In genomic region chr2:70994445-70995226, GRCh38 we compare ENCODE assay signal across 8 cellular contexts. TPM values are rescaled to one million over a fixed set of nuclear protein-coding genes. Genes with fewer than 3 reads are reported as not detected.
A peak's percentile ranks its signal among the peaks of the same experiment; 100 is the strongest.
DNase-seq lines count a peak whose midpoint lies in the region; ATAC-seq and TF ChIP-seq lines count a peak whose summit lies in the region.

TSS of gene TEX261 (minus strand) at chr2:70994873. CDS start at chr2:70994757, 116 bp downstream.

- no peaks in the 10 kb centered on the region for H3K27me3 Mint-ChIP-seq in activated naive CD4-positive, alpha-beta T cell treated with anti-CD3 and anti-CD28 coated beads for 36 hours (ENCODE audit: low read depth)

- no CpG with 5 or more reads among the region's 87 CpGs for WGBS in gastroesophageal sphincter (ENCODE audit: low coverage in 1 of 2), 2 donors
- WGBS in suprapubic skin = 0% methylated on average over 13 of the region's 87 CpGs

- peaks cover 14% of the 10 kb centered on the region for H3K36me3 ChIP-seq in HAP-1 (replicated peaks)
- peaks cover 13% of the 10 kb centered on the region for H3K36me3 ChIP-seq in MG63
- H3K36me3 ChIP-seq in gastroesophageal sphincter = peaks cover 0 to 26% of the 10 kb centered on the region in 2 donors
- peaks cover 23% of the 10 kb centered on the region for H3K36me3 ChIP-seq in suprapubic skin

- TF ChIP-seq CTCF in gastroesophageal sphincter (IDR thresholded peaks at IDR 0.05) = peak; percentile 51 to 82 (median 72)
- TF ChIP-seq CTCF in suprapubic skin (IDR thresholded peaks at IDR 0.05) = peak; percentile 22 to 82

- no peaks in the 10 kb centered on the region for H3K9me3 Mint-ChIP-seq in activated naive CD4-positive, alpha-beta T cell treated with anti-CD3 and anti-CD28 coated beads for 36 hours

- peak; percentile 99 for ATAC-seq in gastroesophageal sphincter

- CTCF ChIA-PET in activated naive CD4-positive, alpha-beta T cell treated with anti-CD3 and anti-CD28 coated beads for 36 hours (lab: Charles Lee) = interaction anchor here (1.0 kb wide), 1 partner anchor 13 kb away, joined by 3 read pairs; no protein-coding TSS in a partner anchor

- intact Hi-C loops in activated naive CD4-positive, alpha-beta T cell treated with anti-CD3 and anti-CD28 coated beads for 36 hours (cut with micrococcal nuclease) = loop anchor here (1.0 kb wide), 6 partner anchors 9 to 136 kb away; partner anchors contain the start of genes MCEE, MPHOSPH10 and NAGK

- peak within 1 kb of the TSS; percentile 94 for H3K4me3 Mint-ChIP-seq in activated naive CD4-positive, alpha-beta T cell treated with anti-CD3 and anti-CD28 coated beads for 36 hours

- H3K36me3 Mint-ChIP-seq in activated naive CD4-positive, alpha-beta T cell treated with anti-CD3 and anti-CD28 coated beads for 36 hours (ENCODE audit: low read depth) = peaks cover 9% of the 10 kb centered on the region

- peak within 1 kb of the TSS; percentile 89 for H3K27ac Mint-ChIP-seq in activated naive CD4-positive, alpha-beta T cell treated with anti-CD3 and anti-CD28 coated beads for 36 hours

- in situ Hi-C loops in HAP-1 (cut with MboI; ENCODE audit: low sequenced_read_pairs) = no loop called here

- DNase-seq in GM04503 (ENCODE audit: low read depth) (peak; percentile 28), HAP-1 (ENCODE audit: low spot score in 2 of 2) (peak; percentile 83 to 95), MG63 (peak; percentile 92), SK-N-DZ (ENCODE audit: low spot score) (peak; percentile 83), occipital lobe (lab: John Stamatoyannopoulos, UW) (peak; percentile 86), suprapubic skin (ENCODE audit: low spot score in 2 of 2) (peak; percentile 93 to 94)
- peak; percentile 91 for DNase-seq in activated naive CD4-positive, alpha-beta T cell treated with anti-CD3 and anti-CD28 coated beads for 36 hours

- TF ChIP-seq EP300 in gastroesophageal sphincter (IDR thresholded peaks at IDR 0.05) = no peak
- TF ChIP-seq EP300 in suprapubic skin (IDR thresholded peaks at IDR 0.05) = no peak

- no peaks in the 10 kb centered on the region for H3K9me3 ChIP-seq in HAP-1
- H3K9me3 ChIP-seq in MG63 = no peaks in the 10 kb centered on the region
- no peaks in the 10 kb centered on the region for H3K9me3 ChIP-seq in gastroesophageal sphincter
- no peaks in the 10 kb centered on the region for H3K9me3 ChIP-seq in suprapubic skin

- peaks cover 9% of the 10 kb centered on the region for H3K4me1 ChIP-seq in HAP-1
- peaks cover 0 to 50% (median 14%) of the 10 kb centered on the region in 3 donors for H3K4me1 ChIP-seq in gastroesophageal sphincter
- peaks cover 33% of the 10 kb centered on the region for H3K4me1 ChIP-seq in suprapubic skin

- peak within 1 kb of the TSS; percentile 52 to 94 (median 86) for H3K27ac ChIP-seq in gastroesophageal sphincter
- H3K27ac ChIP-seq in suprapubic skin = peak within 1 kb of the TSS; percentile 81

- peaks cover 33% of the 10 kb centered on the region for H3K4me1 Mint-ChIP-seq in activated naive CD4-positive, alpha-beta T cell treated with anti-CD3 and anti-CD28 coated beads for 36 hours (ENCODE audit: low read depth)

- TF ChIP-seq POLR2A in gastroesophageal sphincter (IDR thresholded peaks at IDR 0.05) = peak; percentile 72 to 75
- TF ChIP-seq POLR2A in suprapubic skin (IDR thresholded peaks at IDR 0.05) = peak in 1 of 2 donors; percentile 53

- peak within 1 kb of the TSS; percentile 92 for H3K4me3 ChIP-seq in HAP-1
- H3K4me3 ChIP-seq in MG63 = peak within 1 kb of the TSS; percentile 91
- peak within 1 kb of the TSS; percentile 91 to 100 for H3K4me3 ChIP-seq in gastroesophageal sphincter
- H3K4me3 ChIP-seq in suprapubic skin = peak within 1 kb of the TSS; percentile 92

- H3K27me3 ChIP-seq in HAP-1 (ENCODE audit: low read depth) = no peaks in the 10 kb centered on the region
- no peaks in the 10 kb centered on the region for H3K27me3 ChIP-seq in MG63
- H3K27me3 ChIP-seq in gastroesophageal sphincter = no peaks in the 10 kb centered on the region
- no peaks in the 10 kb centered on the region for H3K27me3 ChIP-seq in suprapubic skin

RNA-seq across cellular contexts. Expression of gene TEX261, which starts in this region (rescaled TPM):
- 39.8 and 78.4 TPM in 2 replicates for total RNA-seq in MG63 (2014; rRNA removed; shearing (Covaris generic); ENCODE audit: low replicate concordance)
- polyA plus RNA-seq in SK-N-DZ (2014; cell fraction: cytosol; rRNA removed) = 43.3 and 47.7 TPM in 2 replicates
- 41.8 and 78.2 TPM in 2 replicates for polyA plus RNA-seq in SK-N-DZ (2014; cell fraction: nucleus; rRNA removed)
- total RNA-seq in activated naive CD4-positive, alpha-beta T cell treated with anti-CD3 and anti-CD28 coated beads for 36 hours = 10 to 100 TPM; 17.8 to 18.7 TPM
- total RNA-seq in gastroesophageal sphincter (10 to 100 TPM; 24.6 to 41.0 (median 34.9) TPM), occipital lobe (18.1 TPM), suprapubic skin (10 to 100 TPM; 19.7 to 31.0 (median 26.8) TPM)

Comparison
In these comparisons a context has a peak if more than half of its experiments do, and no peak if none do; other contexts are left out.
1. Peak in every context shown above with its lines: DNase-seq, ATAC-seq, H3K4me3 ChIP-seq and H3K27ac ChIP-seq.
2. DNase-seq: peak in every context shown above with its lines; median percentile 94 in suprapubic skin; 92 in MG63; 91 in activated naive CD4-positive, alpha-beta T cell treated with anti-CD3 and anti-CD28 coated beads for 36 hours; 89 in HAP-1; 86 in occipital lobe; 83 in SK-N-DZ; 28 in GM04503.